In the genomic region with DNA sequence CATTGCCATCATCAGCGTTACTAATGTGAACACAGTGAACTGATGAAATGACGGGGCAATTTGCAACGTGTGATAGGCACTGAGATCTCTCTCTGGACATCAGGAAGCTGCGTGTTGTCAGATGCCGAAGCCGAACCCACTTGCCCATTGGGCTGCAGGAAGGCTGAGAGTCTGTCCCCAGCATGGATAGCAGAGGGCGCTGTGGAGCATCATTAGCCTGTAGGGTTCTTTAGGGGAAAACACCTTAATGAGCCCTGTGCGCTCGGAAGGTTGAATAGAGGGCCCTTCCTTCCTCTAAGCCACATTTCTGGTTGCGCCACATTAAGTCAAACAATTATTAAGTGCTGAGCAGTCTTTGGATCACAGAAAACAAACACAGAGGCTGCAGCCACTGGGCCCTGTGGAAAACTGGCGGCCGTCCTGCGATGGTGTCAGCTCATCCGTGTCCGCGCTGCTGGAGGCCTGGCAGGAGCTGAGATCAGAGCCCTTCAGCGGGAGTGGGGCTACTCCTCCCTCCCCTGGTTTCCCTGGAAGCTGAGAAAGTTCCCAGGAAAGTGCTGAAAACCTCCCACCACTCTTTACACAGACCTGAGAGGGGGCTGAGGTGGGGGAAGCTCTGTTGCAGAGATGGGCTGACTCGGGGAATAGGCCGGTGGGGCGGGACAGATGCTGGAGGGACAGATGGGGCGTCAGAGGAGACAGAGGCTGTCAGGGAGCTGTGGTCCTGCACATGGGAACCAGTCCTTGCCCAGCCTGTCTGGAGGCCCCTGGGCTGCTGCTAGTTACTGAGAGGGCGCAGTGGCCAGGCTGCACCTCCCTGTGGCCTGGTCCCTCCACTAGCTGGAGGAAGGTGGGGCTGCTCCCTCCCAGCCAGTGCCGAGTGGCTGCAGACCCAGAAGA, we compare ENCODE assay signal across 1 cellular context.
TF ChIP-seq lines count a peak whose summit lies in the region.

No MANE protein-coding gene starts in this region.

TF ChIP-seq in endothelial cell of umbilical vein, 7 proteins besides CTCF, POLR2A, EP300 and RAD21:
- TF ChIP-seq MYC (IDR thresholded peaks at IDR 0.05; ENCODE audit: low read depth, low read length) (no peak), EZH2 (IDR thresholded peaks at IDR 0.05; ENCODE audit: borderline replicate concordance, low read depth, low read length, severe bottlenecking) (no peak), GATA2 (IDR thresholded peaks at IDR 0.05; ENCODE audit: insufficient read depth, insufficient read length, low read depth, low read length) (no peak), JUN (IDR thresholded peaks at IDR 0.05; ENCODE audit: borderline replicate concordance, insufficient read depth, insufficient read length, low read depth) (no peak), FOS (IDR thresholded peaks at IDR 0.05; ENCODE audit: borderline replicate concordance, insufficient read depth, low read length) (no peak), POLR2AphosphoS5 (IDR thresholded peaks at IDR 0.05; ENCODE audit: insufficient read depth, low read depth, low read length) (no peak)
- TF ChIP-seq, protein P1, sequence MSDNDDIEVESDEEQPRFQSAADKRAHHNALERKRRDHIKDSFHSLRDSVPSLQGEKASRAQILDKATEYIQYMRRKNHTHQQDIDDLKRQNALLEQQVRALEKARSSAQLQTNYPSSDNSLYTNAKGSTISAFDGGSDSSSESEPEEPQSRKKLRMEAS (IDR thresholded peaks at IDR 0.05; ENCODE audit: insufficient read depth, insufficient read length): no peak
